30 cellular contexts compared by ENCODE assay signal in genomic region chr22:44063462-44064371, GRCh38. TPM values are rescaled to one million over a fixed set of nuclear protein-coding genes. Genes with fewer than 3 reads are reported as not detected.
DNase-seq lines count a peak whose midpoint lies in the region; ATAC-seq, FAIRE-seq and TF ChIP-seq lines count a peak whose summit lies in the region.
"Had no signal": no experiment of that assay in that cellular context is flagged by ENCODE, and none has a peak within 500 bp of the region (broad histone marks: within the 10 kb centered on the region; RNA-seq: fewer than 3 reads in every experiment).

No MANE protein-coding gene starts in this region.

- DNase-seq in GM12891 (ENCODE audit: insufficient read length, low spot score) (no peak), neural progenitor cell (ENCODE audit: low spot score) (no peak), RKO (ENCODE audit: low spot score) (no peak), GM19240 (ENCODE audit: insufficient read length, low spot score) (no peak), PC-3 (no peak)
- DNase-seq: activated CD4-positive, CD25-positive, alpha-beta regulatory T cell treated with anti-CD3 and anti-CD28 coated beads, Interleukin-2, amount 50 U/mL, for 72 hours; activated CD8-positive, alpha-beta T cell treated with anti-CD3 and anti-CD28 coated beads, Interleukin-2, amount 10 ng/mL, durations not matched to agents 7 days and 5 days; activated gamma-delta T cell; activated T-cell treated with anti-CD3 and anti-CD28 coated beads, Interleukin-2, amount 50 U/mL, for 1 hour; adrenal gland; CD4-positive, alpha-beta memory T cell; foreskin melanocyte; MG63; naive thymus-derived CD4-positive, alpha-beta T cell; NCI-H1417; pancreas; sigmoid colon; SJCRH30; stimulated activated CD4-positive, alpha-beta T cell treated with anti-CD3 and anti-CD28 coated beads, Interleukin-15, amount 100 ng/mL, for 24 hours; stomach; T-cell; transverse colon had no signal

- H2AFZ ChIP-seq in OCI-LY1 (ENCODE audit: low read length) (no peak overlapping the region), neural progenitor cell (replicated peaks) (no peak overlapping the region), PC-3 (ENCODE audit: low read length) (no peak overlapping the region)
- H2AFZ ChIP-seq: hepatocyte had no signal

- no peak overlapping the region for H3K27ac ChIP-seq in DOHH2 (ENCODE audit: low read depth, low read length)
- peak overlapping the region; percentile 73 for H3K27ac ChIP-seq in OCI-LY1 (ENCODE audit: low read depth, low read length, poor library complexity, severe bottlenecking)
- no peak overlapping the region for H3K27ac ChIP-seq in neural progenitor cell
- no peak overlapping the region for H3K27ac ChIP-seq in PC-3 (ENCODE audit: low read length)
- H3K27ac ChIP-seq: adrenal gland, esophagus muscularis mucosa, hepatocyte, pancreas, sigmoid colon, SJCRH30, stomach, transverse colon had no signal

- POLR2A ChIA-PET in PC-3 (lab: Charles Lee; ENCODE audit: unreplicated experiment), result no interaction called here

- CTCF ChIA-PET in PC-3 (lab: Charles Lee), result no interaction called here

- H3K4me1 ChIP-seq in DOHH2 (ENCODE audit: control insufficient read depth, low read length) (peaks cover 37% of the 10 kb centered on the region), OCI-LY1 (ENCODE audit: insufficient read depth, low read length, severe bottlenecking) (peaks cover 46% of the 10 kb centered on the region), neural progenitor cell (peaks cover 9% of the 10 kb centered on the region), PC-3 (ENCODE audit: insufficient read depth, low read length) (peaks cover 10% of the 10 kb centered on the region)
- H3K4me1 ChIP-seq: adrenal gland, pancreas, SJCRH30, transverse colon had no signal

- H3K4me3 ChIP-seq in DOHH2 (ENCODE audit: low read length), result 0 out of 2 replicates have a peak overlapping the region, but pooled peaks have one; percentile 0
- H3K4me3 ChIP-seq in OCI-LY1 (ENCODE audit: low read depth, low read length, poor library complexity, severe bottlenecking), result no peak overlapping the region
- no peak overlapping the region for H3K4me3 ChIP-seq in neural progenitor cell
- no peak overlapping the region for H3K4me3 ChIP-seq in PC-3 (ENCODE audit: low read length)
- H3K4me3 ChIP-seq: adrenal gland, esophagus muscularis mucosa, hepatocyte, K562, MG63, pancreas, sigmoid colon, SJCRH30, stomach, transverse colon had no signal

- H3F3A ChIP-seq in DOHH2 (ENCODE audit: control insufficient read depth, insufficient read depth) (no peaks in the 10 kb centered on the region), OCI-LY1 (ENCODE audit: insufficient read depth, low read length) (no peaks in the 10 kb centered on the region), neural progenitor cell (ENCODE audit: low read depth) (no peaks in the 10 kb centered on the region), PC-3 (ENCODE audit: low read length, unreplicated experiment) (no peaks in the 10 kb centered on the region)

- no peaks in the 10 kb centered on the region for H4K20me1 ChIP-seq in DOHH2 (ENCODE audit: control insufficient read depth, insufficient read depth, low read depth, low read length)
- no peaks in the 10 kb centered on the region for H4K20me1 ChIP-seq in OCI-LY1 (ENCODE audit: insufficient read depth, low read length)
- H4K20me1 ChIP-seq in neural progenitor cell (ENCODE audit: low read depth), result no peaks in the 10 kb centered on the region
- no peaks in the 10 kb centered on the region for H4K20me1 ChIP-seq in PC-3 (ENCODE audit: low read length)

- H3K9ac ChIP-seq in OCI-LY1 (ENCODE audit: low read length), result no peak overlapping the region; the same call in 1 of the 2 replicates
- no peak overlapping the region for H3K9ac ChIP-seq in neural progenitor cell
- no peak overlapping the region for H3K9ac ChIP-seq in PC-3 (ENCODE audit: low read length)

- peak; percentile 41; the same call in 1 of the 2 replicates for TF ChIP-seq POLR2A in GM12891 (IDR thresholded peaks at IDR 0.05; ENCODE audit: low read depth, low read length)

- peak overlapping the region; percentile 24 for H3K27ac Mint-ChIP-seq in neural progenitor cell
- H3K27ac Mint-ChIP-seq: activated CD8-positive, alpha-beta T cell treated with anti-CD3 and anti-CD28 coated beads, Interleukin-2, amount 10 ng/mL, durations not matched to agents 7 days and 5 days; brain; T-cell had no signal

- BruUV-seq in PC-3 (replicated peaks; lab: Mats Ljungman, UMichigan), result no TSS peak

- H3K79me2 ChIP-seq in DOHH2 (ENCODE audit: control insufficient read depth, low read length) (no peaks in the 10 kb centered on the region), OCI-LY1 (ENCODE audit: insufficient read depth, low read length) (no peaks in the 10 kb centered on the region), neural progenitor cell (ENCODE audit: low read depth) (no peaks in the 10 kb centered on the region), PC-3 (ENCODE audit: low read length) (no peaks in the 10 kb centered on the region)
- H3K79me2 ChIP-seq: hepatocyte had no signal

- ATAC-seq in PC-3, result no peak
- ATAC-seq: activated CD8-positive, alpha-beta T cell treated with anti-CD3 and anti-CD28 coated beads, Interleukin-2, amount 10 ng/mL, durations not matched to agents 7 days and 5 days; K562; left lobe of liver; naive thymus-derived CD4-positive, alpha-beta T cell; pancreas; T-cell had no signal

- no peaks in the 10 kb centered on the region for H3K9me3 Mint-ChIP-seq in neural progenitor cell

- H3K27me3 ChIP-seq in DOHH2 (ENCODE audit: control insufficient read depth, low read length) (peaks cover 7% of the 10 kb centered on the region), OCI-LY1 (ENCODE audit: insufficient read depth, low read length) (no peaks in the 10 kb centered on the region), neural progenitor cell (no peaks in the 10 kb centered on the region), PC-3 (ENCODE audit: low read length) (no peaks in the 10 kb centered on the region)
- H3K27me3 ChIP-seq: adrenal gland, esophagus muscularis mucosa, hepatocyte, MG63, pancreas, sigmoid colon, SJCRH30, stomach, transverse colon had no signal

- H3K36me3 Mint-ChIP-seq in neural progenitor cell, result no peaks in the 10 kb centered on the region
- H3K36me3 Mint-ChIP-seq: brain had no signal

- peaks cover 4% of the 10 kb centered on the region for H3K27me3 Mint-ChIP-seq in neural progenitor cell (ENCODE audit: insufficient read depth, low read depth)
- H3K27me3 Mint-ChIP-seq: CD4-positive, alpha-beta memory T cell had no signal

- no peak overlapping the region for H3K4me3 Mint-ChIP-seq in neural progenitor cell
- H3K4me3 Mint-ChIP-seq: activated CD8-positive, alpha-beta T cell treated with anti-CD3 and anti-CD28 coated beads, Interleukin-2, amount 10 ng/mL, durations not matched to agents 7 days and 5 days; brain; CD4-positive, alpha-beta memory T cell; naive thymus-derived CD4-positive, alpha-beta T cell; T-cell had no signal

- H3K4me2 ChIP-seq in DOHH2 (ENCODE audit: low read length), result peak overlapping the region; percentile 43
- H3K4me2 ChIP-seq in OCI-LY1 (ENCODE audit: low read length), result peak overlapping the region; percentile 24; the same call in 1 of the 2 replicates
- H3K4me2 ChIP-seq in neural progenitor cell, result no peak overlapping the region
- no peak overlapping the region for H3K4me2 ChIP-seq in PC-3 (ENCODE audit: low read length)
- H3K4me2 ChIP-seq: hepatocyte had no signal

- H3K4me1 Mint-ChIP-seq in neural progenitor cell, result peaks cover 10% of the 10 kb centered on the region

- H3K9me2 ChIP-seq in DOHH2 (replicated peaks; ENCODE audit: control insufficient read depth, low read length) (no peaks in the 10 kb centered on the region), OCI-LY1 (ENCODE audit: low read depth, low read length) (no peaks in the 10 kb centered on the region), PC-3 (replicated peaks; ENCODE audit: low read length) (no peaks in the 10 kb centered on the region)

- intact Hi-C loops in PC-3 (cut with micrococcal nuclease), result no loop called here

- H3K36me3 ChIP-seq in DOHH2 (ENCODE audit: control insufficient read depth, low read length), result no peaks in the 10 kb centered on the region
- H3K36me3 ChIP-seq in OCI-LY1 (ENCODE audit: insufficient read depth, low read length), result no peaks in the 10 kb centered on the region
- no peaks in the 10 kb centered on the region for H3K36me3 ChIP-seq in neural progenitor cell
- no peaks in the 10 kb centered on the region for H3K36me3 ChIP-seq in PC-3 (ENCODE audit: low read depth, low read length)
- H3K36me3 ChIP-seq: adrenal gland, esophagus muscularis mucosa, pancreas, sigmoid colon, SJCRH30, stomach, transverse colon had no signal

- no peak for TF ChIP-seq CTCF in DOHH2 (IDR thresholded peaks at IDR 0.05; ENCODE audit: low read depth, low read length, poor library complexity, severe bottlenecking)
- TF ChIP-seq CTCF in OCI-LY1 (IDR thresholded peaks at IDR 0.05; ENCODE audit: low read length), result no peak
- no peak for TF ChIP-seq CTCF in neural progenitor cell (IDR thresholded peaks at IDR 0.05)
- no peak for TF ChIP-seq CTCF in PC-3 (conservative IDR thresholded peaks at IDR 0.05; ENCODE audit: low read depth, low read length)

- H3K9me3 ChIP-seq in DOHH2 (ENCODE audit: control insufficient read depth, insufficient read depth, low read length), result no peaks in the 10 kb centered on the region
- H3K9me3 ChIP-seq in OCI-LY1 (ENCODE audit: low read length), result no peaks in the 10 kb centered on the region
- no peaks in the 10 kb centered on the region for H3K9me3 ChIP-seq in neural progenitor cell (ENCODE audit: low read depth)
- H3K9me3 ChIP-seq in PC-3 (ENCODE audit: low read length), result no peaks in the 10 kb centered on the region
- H3K9me3 ChIP-seq: adrenal gland, MG63, pancreas, sigmoid colon, SJCRH30 had no signal

- FAIRE-seq in GM12891 (lab: Jason Lieb, UNC), result peak; percentile 95
- FAIRE-seq: K562, pancreas, TTC549 had no signal

TF ChIP-seq in GM12891, 5 proteins besides CTCF, POLR2A, EP300 and RAD21:
- TF ChIP-seq PAX5 (IDR thresholded peaks at IDR 0.05; ENCODE audit: insufficient read depth, low read length, severe bottlenecking) (peak; percentile 64), SPI1 (IDR thresholded peaks at IDR 0.05; ENCODE audit: low read depth, low read length) (no peak)

RNA-seq across cellular contexts. Expression of gene PARVB, which starts 39.6 kb away (rescaled TPM):
- polyA plus RNA-seq in GM12891 (2012; ENCODE audit: low read depth, missing spikeins), result 190 TPM
- total RNA-seq in neural progenitor cell (ENCODE audit: low replicate concordance) (12.7 and 13.0 TPM in 2 replicates), PC-3 (2014; rRNA removed) (69.3 and 85.3 TPM in 2 replicates)
- total RNA-seq: SJCRH30 had no signal

Comparison
In these comparisons a context has a peak if more than half of its experiments do, and no peak if none do; other contexts are left out.
1. H3K4me2 ChIP-seq: peak in DOHH2 (single experiment) and OCI-LY1 (single experiment); none in neural progenitor cell (single experiment) and PC-3 (single experiment).